In genomic region chr1:87314101-87314500, GRCh38 we compare ENCODE assay signal across 30 cellular contexts.
"Had no signal": no experiment of that assay in that cellular context is flagged by ENCODE, and none has a peak within 500 bp of the region (broad histone marks: within the 10 kb centered on the region; RNA-seq: fewer than 3 reads in every experiment).

No MANE protein-coding gene starts in this region.

- H3K9me3 ChIP-seq: colonic mucosa, gastrocnemius medialis, left ventricle myocardium inferior, mucosa of descending colon, ovary, prostate gland, testis, transverse colon had no signal

- H3K36me3 Mint-ChIP-seq: activated naive CD4-positive, alpha-beta T cell treated with anti-CD3 and anti-CD28 coated beads, Interleukin-2, amount 50 U/mL, for 72 hours had no signal

- H3K9me3 Mint-ChIP-seq: activated CD4-positive, alpha-beta T cell treated with anti-CD3 and anti-CD28 coated beads, Interleukin-2, amount 10 ng/mL, durations not matched to agents 7 days and 5 days; activated CD8-positive, alpha-beta T cell treated with anti-CD3 and anti-CD28 coated beads for 36 hours; activated naive CD4-positive, alpha-beta T cell treated with anti-CD3 and anti-CD28 coated beads, Interleukin-2, amount 50 U/mL, for 72 hours; activated T-cell treated with anti-CD3 and anti-CD28 coated beads, Interleukin-2, amount 50 U/mL, for 72 hours; nephron progenitor cell had no signal

- H3K27ac Mint-ChIP-seq: activated CD4-positive, alpha-beta T cell treated with anti-CD3 and anti-CD28 coated beads, Interleukin-2, amount 10 ng/mL, durations not matched to agents 7 days and 5 days; activated CD8-positive, alpha-beta T cell treated with anti-CD3 and anti-CD28 coated beads for 36 hours; activated naive CD4-positive, alpha-beta T cell treated with anti-CD3 and anti-CD28 coated beads, Interleukin-2, amount 50 U/mL, for 72 hours; activated T-cell treated with anti-CD3 and anti-CD28 coated beads, Interleukin-2, amount 50 U/mL, for 72 hours; nephron progenitor cell; T-helper 17 cell had no signal

- DNase-seq: activated CD4-positive, alpha-beta T cell treated with anti-CD3 and anti-CD28 coated beads for 1 hour; activated CD4-positive, alpha-beta T cell treated with anti-CD3 and anti-CD28 coated beads, Interleukin-2, amount 10 ng/mL, durations not matched to agents 7 days and 5 days; activated CD8-positive, alpha-beta T cell treated with anti-CD3 and anti-CD28 coated beads for 36 hours; activated naive CD4-positive, alpha-beta T cell; activated T-cell treated with anti-CD3 and anti-CD28 coated beads, Interleukin-2, amount 50 U/mL, for 72 hours; anterior cingulate cortex; colonic mucosa; dorsolateral prefrontal cortex; effector memory CD4-positive, alpha-beta T cell; gastrocnemius medialis; islet precursor cell; left ventricle myocardium inferior; mucosa of descending colon; nephron progenitor cell; ovary; retina; stimulated activated CD4-positive, alpha-beta T cell treated with anti-CD3 and anti-CD28 coated beads, Interleukin-12 subunit alpha, Interleukin-12 subunit beta, amount 100 ng/mL, for 4 hours; stimulated activated CD4-positive, alpha-beta T cell treated with anti-CD3 and anti-CD28 coated beads, Interleukin-4, amount 100 ng/mL, for 1 hour; stimulated activated naive CD8-positive, alpha-beta T cell treated with anti-CD3 and anti-CD28 coated beads, Interleukin-15, Interleukin-2, amounts not matched to agents 100 U/mL and 50 U/mL, for 24 hours; T-helper 17 cell; T1000; testis; transverse colon had no signal

- H3K27me3 ChIP-seq: colonic mucosa, dorsolateral prefrontal cortex, gastrocnemius medialis, hepatocyte, ovary, testis, transverse colon had no signal

- H3K27ac ChIP-seq: colonic mucosa, dorsolateral prefrontal cortex, gastrocnemius medialis, hepatocyte, left ventricle myocardium inferior, ovary, prostate gland, skin epidermis, testis, transverse colon had no signal

- H2AFZ ChIP-seq: hepatocyte had no signal

- H3K4me1 ChIP-seq: colonic mucosa, gastrocnemius medialis, left ventricle myocardium inferior, prostate gland, testis, transverse colon had no signal

- H3K36me3 ChIP-seq: colonic mucosa, gastrocnemius medialis, left ventricle myocardium inferior, ovary, prostate gland, transverse colon had no signal

- FAIRE-seq: bronchial epithelial cell, urothelium cell line had no signal

- H3K4me2 ChIP-seq: hepatocyte had no signal

- H3K79me2 ChIP-seq: hepatocyte had no signal

- H3K4me3 ChIP-seq: colonic mucosa, dorsolateral prefrontal cortex, gastrocnemius medialis, hepatocyte, left ventricle myocardium inferior, mucosa of descending colon, ovary, prostate gland, skin epidermis, testis, transverse colon had no signal

- H3K4me3 Mint-ChIP-seq: activated CD4-positive, alpha-beta T cell treated with anti-CD3 and anti-CD28 coated beads, Interleukin-2, amount 10 ng/mL, durations not matched to agents 7 days and 5 days; activated CD8-positive, alpha-beta T cell treated with anti-CD3 and anti-CD28 coated beads for 36 hours; activated T-cell treated with anti-CD3 and anti-CD28 coated beads, Interleukin-2, amount 50 U/mL, for 72 hours; nephron progenitor cell; T-helper 17 cell had no signal

- ATAC-seq: activated CD8-positive, alpha-beta T cell treated with anti-CD3 and anti-CD28 coated beads for 36 hours; activated naive CD4-positive, alpha-beta T cell treated with anti-CD3 and anti-CD28 coated beads, Interleukin-2, amount 50 U/mL, for 72 hours; activated T-cell treated with anti-CD3 and anti-CD28 coated beads, Interleukin-2, amount 50 U/mL, for 72 hours; gastrocnemius medialis; mucosa of descending colon; sciatic nerve; stimulated activated naive CD8-positive, alpha-beta T cell treated with anti-CD3 and anti-CD28 coated beads, Interleukin-15, Interleukin-2, amounts not matched to agents 100 U/mL and 50 U/mL, for 24 hours; T-helper 17 cell had no signal
